Comparison of ENCODE assay signal across 9 cellular contexts in the genomic region with DNA sequence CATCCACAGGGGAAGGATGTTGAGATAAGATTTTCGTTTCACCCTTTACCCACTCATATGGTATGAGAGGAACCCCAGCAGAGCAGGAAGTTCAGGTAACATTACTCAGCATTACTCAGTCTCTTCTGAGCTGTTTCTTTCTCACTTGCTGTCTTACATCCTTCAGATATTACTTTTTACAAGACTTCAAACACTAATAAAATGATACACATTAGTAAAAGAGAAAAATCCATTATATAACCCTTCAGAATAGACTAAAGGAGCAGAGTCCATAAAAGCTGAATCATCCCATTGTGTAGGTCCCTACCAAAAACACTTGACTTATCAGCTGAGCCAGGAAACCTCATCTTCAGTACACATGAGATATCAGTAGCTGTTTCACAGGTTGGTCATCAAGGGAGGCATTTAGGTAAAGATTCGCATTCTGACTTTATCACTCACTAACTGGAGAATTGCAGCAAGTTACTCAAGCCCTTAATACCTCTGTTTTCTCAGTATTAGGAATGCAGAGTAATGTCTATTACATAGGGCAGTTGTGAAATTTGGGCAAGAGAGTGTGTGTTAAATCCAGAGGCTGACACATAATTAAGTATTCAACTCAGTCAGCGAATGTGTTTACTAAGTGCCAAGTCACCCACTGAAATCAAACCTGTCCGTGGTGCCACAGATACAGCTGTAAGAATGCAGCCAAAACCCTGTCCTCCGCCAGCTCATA. TPM values are rescaled to one million over a fixed set of nuclear protein-coding genes. Genes with fewer than 3 reads are reported as not detected.
DNase-seq lines count a peak whose midpoint lies in the region; ATAC-seq, FAIRE-seq and TF ChIP-seq lines count a peak whose summit lies in the region.
"Had no signal": no experiment of that assay in that cellular context is flagged by ENCODE, and none has a peak within 500 bp of the region (broad histone marks: within the 10 kb centered on the region; RNA-seq: fewer than 3 reads in every experiment).

No MANE protein-coding gene starts in this region.

- CTCF ChIA-PET in A549 (lab: Yijun Ruan, JAX), result interaction anchor here (0.7 to 1.5 kb wide), 5 partner anchors 34 to 518 kb away, joined by 3 to 6 read pairs (median 4); no protein-coding TSS in a partner anchor

- H3K4me3 Mint-ChIP-seq in stimulated activated effector memory CD8-positive, alpha-beta T cell treated with anti-CD3 and anti-CD28 coated beads, Interleukin-12 subunit alpha, Interleukin-12 subunit beta, amount 100 ng/mL, for 72 hours, result peak overlapping the region; percentile 54

- peak; percentile 78 to 80 for DNase-seq in A549 (ENCODE audit: low read depth in 1 of 2, low spot score in 1 of 2)
- peak; percentile 36 for DNase-seq in astrocyte of the hippocampus (ENCODE audit: low read depth, low spot score)
- DNase-seq in stimulated activated effector memory CD8-positive, alpha-beta T cell treated with anti-CD3 and anti-CD28 coated beads, Interleukin-12 subunit alpha, Interleukin-12 subunit beta, amount 100 ng/mL, for 72 hours (ENCODE audit: low spot score in 2 of 2), result peak in 1 of 2 donors; percentile 59
- no peak for DNase-seq in D341Med (ENCODE audit: low spot score)
- DNase-seq in mesenteric fat pad (ENCODE audit: low spot score), result no peak
- DNase-seq: right cardiac atrium had no signal

- no peaks in the 10 kb centered on the region; the same call in 2 of the 3 replicates for H3K9me3 ChIP-seq in A549

- no peak for TF ChIP-seq CTCF in A549 (IDR thresholded peaks at IDR 0.05)

- POLR2A ChIA-PET in A549 (lab: Yijun Ruan, JAX), result interaction anchor here (0.7 to 1.7 kb wide), 11 partner anchors 9 to 543 kb away, joined by 3 to 8 read pairs (median 4); partner anchors contain the start of gene KLF6

- peak in 1 of 2 experiments; percentile 45; a peak in 1 of 5 replicates for TF ChIP-seq RAD21 in A549 (conservative IDR thresholded peaks at IDR 0.05 in 1 of 2, IDR thresholded peaks at IDR 0.05 in 1 of 2)

- FAIRE-seq in A549 (lab: Jason Lieb, UNC), result peak; percentile 96

- H3K4me1 ChIP-seq in A549, result peaks cover 27% of the 10 kb centered on the region

- H3K4me2 ChIP-seq in A549, result peak overlapping the region; percentile 43

- TF ChIP-seq EP300 in A549 (IDR thresholded peaks at IDR 0.05), result peak; percentile 83 to 90; a peak in 4 of 5 replicates

- peaks cover 45% of the 10 kb centered on the region for H3K4me1 Mint-ChIP-seq in stimulated activated effector memory CD8-positive, alpha-beta T cell treated with anti-CD3 and anti-CD28 coated beads, Interleukin-12 subunit alpha, Interleukin-12 subunit beta, amount 100 ng/mL, for 72 hours

- no peak overlapping the region for H3K4me3 ChIP-seq in A549

- peak overlapping the region; percentile 71 for H3K27ac Mint-ChIP-seq in stimulated activated effector memory CD8-positive, alpha-beta T cell treated with anti-CD3 and anti-CD28 coated beads, Interleukin-12 subunit alpha, Interleukin-12 subunit beta, amount 100 ng/mL, for 72 hours

- no peaks in the 10 kb centered on the region for H3K36me3 Mint-ChIP-seq in stimulated activated effector memory CD8-positive, alpha-beta T cell treated with anti-CD3 and anti-CD28 coated beads, Interleukin-12 subunit alpha, Interleukin-12 subunit beta, amount 100 ng/mL, for 72 hours

- peak overlapping the region; percentile 44 to 72 for H3K27ac ChIP-seq in A549

- no peak for TF ChIP-seq POLR2A in A549 (IDR thresholded peaks at IDR 0.05; ENCODE audit: low read length)

- 15% methylated on average over 5 of the region's 5 CpGs for WGBS in A549 (ENCODE audit: missing lambda C conversion rate)

- no peaks in the 10 kb centered on the region for H3K9me3 Mint-ChIP-seq in stimulated activated effector memory CD8-positive, alpha-beta T cell treated with anti-CD3 and anti-CD28 coated beads, Interleukin-12 subunit alpha, Interleukin-12 subunit beta, amount 100 ng/mL, for 72 hours

- ATAC-seq in A549 (peak; percentile 95 to 99), GM18511 (IDR thresholded peaks at IDR 0.05; ENCODE audit: unreplicated experiment) (peak; percentile 81), HG03571 (IDR thresholded peaks at IDR 0.05; ENCODE audit: unreplicated experiment) (peak; percentile 76), HG03460 (IDR thresholded peaks at IDR 0.05; ENCODE audit: unreplicated experiment) (no peak)
- ATAC-seq in stimulated activated effector memory CD8-positive, alpha-beta T cell treated with anti-CD3 and anti-CD28 coated beads, Interleukin-12 subunit alpha, Interleukin-12 subunit beta, amount 100 ng/mL, for 72 hours, result peak; percentile 92

TF ChIP-seq in A549, 52 proteins besides CTCF, POLR2A, EP300 and RAD21:
- TF ChIP-seq, protein P1, sequence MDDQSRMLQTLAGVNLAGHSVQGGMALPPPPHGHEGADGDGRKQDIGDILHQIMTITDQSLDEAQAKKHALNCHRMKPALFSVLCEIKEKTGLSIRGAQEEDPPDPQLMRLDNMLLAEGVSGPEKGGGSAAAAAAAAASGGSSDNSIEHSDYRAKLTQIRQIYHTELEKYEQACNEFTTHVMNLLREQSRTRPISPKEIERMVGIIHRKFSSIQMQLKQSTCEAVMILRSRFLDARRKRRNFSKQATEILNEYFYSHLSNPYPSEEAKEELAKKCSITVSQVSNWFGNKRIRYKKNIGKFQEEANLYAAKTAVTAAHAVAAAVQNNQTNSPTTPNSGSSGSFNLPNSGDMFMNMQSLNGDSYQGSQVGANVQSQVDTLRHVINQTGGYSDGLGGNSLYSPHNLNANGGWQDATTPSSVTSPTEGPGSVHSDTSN (IDR thresholded peaks at IDR 0.05), result 0 out of 2 replicates have a peak, but pooled peaks have one; percentile 11
- TF ChIP-seq GATA3 (IDR thresholded peaks at IDR 0.05; ENCODE audit: borderline replicate concordance) (peak; percentile 57; the same call in 1 of the 2 replicates), FOSL2 (IDR thresholded peaks at IDR 0.05) (peak; percentile 80), FOSL2 (CRISPR knock-in tag; IDR thresholded peaks at IDR 0.05) (peak; percentile 79), HES2 (IDR thresholded peaks at IDR 0.05) (peak; percentile 79), JUNB (IDR thresholded peaks at IDR 0.05) (peak; percentile 88), SMC3 (IDR thresholded peaks at IDR 0.05) (peak; percentile 34; the same call in 2 of the 3 replicates), EHF (CRISPR knock-in tag; IDR thresholded peaks at IDR 0.05) (no peak), MAFK (IDR thresholded peaks at IDR 0.05; ENCODE audit: partially characterized antibody) (peak; percentile 80), RARB (CRISPR knock-in tag; IDR thresholded peaks at IDR 0.05) (no peak), REST (IDR thresholded peaks at IDR 0.05) (no peak), CHD4 (IDR thresholded peaks at IDR 0.05; ENCODE audit: borderline replicate concordance) (no peak), CEBPB (IDR thresholded peaks at IDR 0.05) (peak; percentile 88), JUN (IDR thresholded peaks at IDR 0.05) (peak; percentile 81 to 85; a peak in 4 of 5 replicates), MAX (IDR thresholded peaks at IDR 0.05) (0 out of 2 replicates have a peak, but pooled peaks have one; percentile 26), BCL3 (IDR thresholded peaks at IDR 0.05) (peak; percentile 59; the same call in 1 of the 3 replicates)

RNA-seq across cellular contexts. Expression of gene KLF6, which starts 44.7 kb away (rescaled TPM):
- polyA plus RNA-seq in A549 (2011; rRNA removed), result 71.5 and 86.8 TPM in 2 replicates
- polyA plus RNA-seq in A549 (2012; cell fraction: cytosol; rRNA removed), result 67.2 and 78.1 TPM in 2 replicates
- 193 and 204 TPM in 2 replicates for polyA plus RNA-seq in A549 (2012; cell fraction: nucleus; rRNA removed)
- polyA plus RNA-seq in A549 (2017; fragmentation: RNase III; extraction: RNeasy Plus Mini Kit Qiagen cat#74134 plus additional on column Dnase treatment), result 30.5 to 31.9 TPM (median 30.6 TPM) in 3 replicates
- polyA minus RNA-seq in A549 (2011; rRNA and poly(A)+ RNA removed), result 384 and 462 TPM in 2 replicates
- 474 TPM for total RNA-seq in mesenteric fat pad

Comparison
In these comparisons a context has a peak if more than half of its experiments do, and no peak if none do; other contexts are left out.
1. DNase-seq: peak in A549 (2 of 2) and astrocyte of the hippocampus (single experiment); none in D341Med (single experiment) and mesenteric fat pad (single experiment).